In the genomic region with DNA sequence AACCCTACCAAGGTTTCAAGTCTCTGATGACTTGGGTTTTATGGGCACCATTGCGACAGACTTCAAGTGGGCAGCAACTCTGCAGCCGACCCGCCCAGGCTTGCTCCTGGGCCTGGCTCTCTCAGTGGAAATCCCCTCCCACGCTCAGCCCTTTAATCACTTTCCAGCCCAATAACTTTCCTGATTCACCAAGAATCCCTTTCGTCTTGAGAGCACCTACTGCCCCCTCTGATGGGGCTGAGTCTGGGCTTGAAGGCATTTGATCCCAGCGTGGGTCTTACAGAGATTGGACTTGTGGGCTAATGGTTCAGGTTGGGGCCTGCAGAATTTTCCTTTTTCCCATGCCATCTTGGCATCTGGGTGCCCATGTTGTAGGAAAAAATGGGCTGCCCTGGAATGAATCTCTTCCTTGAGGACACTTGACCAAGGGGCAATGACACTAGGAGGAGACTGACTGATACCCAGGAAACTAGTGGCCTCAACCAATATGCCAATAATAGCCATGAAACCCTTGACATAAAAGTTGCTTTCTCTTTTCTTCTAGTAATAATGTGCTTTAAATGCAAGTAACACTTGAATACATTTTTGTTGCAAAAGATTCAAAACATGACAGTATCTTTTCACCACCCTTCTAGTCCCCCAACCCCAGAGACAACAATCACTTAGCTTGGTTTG, we compare ENCODE assay signal across 16 cellular contexts. TPM values are rescaled to one million over a fixed set of nuclear protein-coding genes. Genes with fewer than 3 reads are reported as not detected.
DNase-seq lines count a peak whose midpoint lies in the region; ATAC-seq, FAIRE-seq and TF ChIP-seq lines count a peak whose summit lies in the region.
"Had no signal": no experiment of that assay in that cellular context is flagged by ENCODE, and none has a peak within 500 bp of the region (broad histone marks: within the 10 kb centered on the region; RNA-seq: fewer than 3 reads in every experiment).

No MANE protein-coding gene starts in this region.

- FAIRE-seq in keratinocyte (lab: Jason Lieb, UNC): peak; percentile 61

- TF ChIP-seq CTCF in GM13977 (IDR thresholded peaks at IDR 0.05; ENCODE audit: extremely low read depth, insufficient read depth, missing control alignments): no peak
- peak; percentile 29 for TF ChIP-seq CTCF in RWPE2 (IDR thresholded peaks at IDR 0.05; ENCODE audit: poor library complexity, severe bottlenecking)
- peak in 2 of 3 experiments; percentile 20 to 23 for TF ChIP-seq CTCF in keratinocyte (optimal IDR thresholded peaks at IDR 0.05 in 1 of 3, IDR thresholded peaks at IDR 0.05 in 1 of 3, conservative IDR thresholded peaks at IDR 0.05 in 1 of 3; ENCODE audit: extremely low read depth in 1 of 3, insufficient read depth in 2 of 3, low read length in 3 of 3)

- no peaks in the 10 kb centered on the region for H4K20me1 ChIP-seq in keratinocyte (ENCODE audit: control insufficient read depth, extremely low read depth, insufficient read depth, low read length)

- H3K4me1 Mint-ChIP-seq in activated T-cell treated with anti-CD3 and anti-CD28 coated beads, Interleukin-2, amount 50 U/mL, for 4 hours (ENCODE audit: low read depth): peaks cover 16% of the 10 kb centered on the region

- H3K4me3 Mint-ChIP-seq in activated T-cell treated with anti-CD3 and anti-CD28 coated beads, Interleukin-2, amount 50 U/mL, for 4 hours: no peak overlapping the region
- H3K4me3 Mint-ChIP-seq: activated T-cell treated with anti-CD3 and anti-CD28 coated beads, Interleukin-2, amount 50 U/mL, for 72 hours had no signal

- no peaks in the 10 kb centered on the region for H3K9me3 Mint-ChIP-seq in activated T-cell treated with anti-CD3 and anti-CD28 coated beads, Interleukin-2, amount 50 U/mL, for 4 hours
- H3K9me3 Mint-ChIP-seq: activated T-cell treated with anti-CD3 and anti-CD28 coated beads, Interleukin-2, amount 50 U/mL, for 72 hours had no signal

- H3K9me3 ChIP-seq in RWPE2 (ENCODE audit: severe bottlenecking): no peaks in the 10 kb centered on the region
- H3K9me3 ChIP-seq in keratinocyte (ENCODE audit: control insufficient read depth, low read depth, low read length): no peaks in the 10 kb centered on the region
- H3K9me3 ChIP-seq: ascending aorta, heart left ventricle, upper lobe of left lung had no signal

- H3K27me3 Mint-ChIP-seq in activated T-cell treated with anti-CD3 and anti-CD28 coated beads, Interleukin-2, amount 50 U/mL, for 4 hours (ENCODE audit: low read depth): peaks cover 36% of the 10 kb centered on the region

- H3K27me3 ChIP-seq in RWPE2 (ENCODE audit: insufficient read depth, poor library complexity, severe bottlenecking) (no peaks in the 10 kb centered on the region), keratinocyte (ENCODE audit: control insufficient read depth, extremely low read depth, insufficient read depth, low read length) (no peaks in the 10 kb centered on the region)
- H3K27me3 ChIP-seq: ascending aorta, upper lobe of left lung had no signal

- dilution Hi-C loops in keratinocyte (cut with MboI; ENCODE audit: extremely low pct_ligation_motif_present, low sequenced_read_pairs): no loop called here

- H3K4me3 ChIP-seq in RWPE2 (ENCODE audit: severe bottlenecking) (no peak overlapping the region), keratinocyte (ENCODE audit: control insufficient read depth in 2 of 3, extremely low read depth in 1 of 3, insufficient read depth in 2 of 3, low read depth in 1 of 3, low read length in 3 of 3) (peak overlapping the region in 1 of 3 experiments; percentile 26)
- H3K4me3 ChIP-seq: ascending aorta, heart left ventricle, upper lobe of left lung had no signal

- DNase-seq in A172 (ENCODE audit: low spot score) (peak; percentile 65), GM13977 (ENCODE audit: low spot score) (peak; percentile 52), RWPE2 (ENCODE audit: low spot score) (peak; percentile 88), keratinocyte (ENCODE audit: low read depth, low spot score) (no peak), NCI-H446 treated with DMSO at 0.1 percent for 48 hours (lab: John Stamatoyannopoulos, UW) (no peak), GM19238 (ENCODE audit: insufficient read length, low spot score) (no peak)
- no peak for DNase-seq in activated T-cell treated with anti-CD3 and anti-CD28 coated beads, Interleukin-2, amount 50 U/mL, for 4 hours
- DNase-seq: activated CD4-positive, CD25-positive, alpha-beta regulatory T cell treated with anti-CD3 and anti-CD28 coated beads, Interleukin-2, amount 50 U/mL, for 72 hours; activated T-cell treated with anti-CD3 and anti-CD28 coated beads, Interleukin-2, amount 50 U/mL, for 72 hours; DMS79 treated with DMSO at 0.1 percent for 48 hours; heart left ventricle; left ventricle myocardium superior; NCI-H2081 had no signal

- H3K36me3 ChIP-seq in RWPE2 (ENCODE audit: low read depth) (no peaks in the 10 kb centered on the region), keratinocyte (ENCODE audit: control insufficient read depth in 2 of 2, extremely low read depth in 1 of 2, insufficient read depth in 2 of 2, low read length in 2 of 2) (no peaks in the 10 kb centered on the region)
- H3K36me3 ChIP-seq: ascending aorta, heart left ventricle, upper lobe of left lung had no signal

- no peaks in the 10 kb centered on the region for H3K36me3 Mint-ChIP-seq in activated T-cell treated with anti-CD3 and anti-CD28 coated beads, Interleukin-2, amount 50 U/mL, for 4 hours (ENCODE audit: insufficient read depth)

- H3K27ac ChIP-seq in RWPE2 (ENCODE audit: poor library complexity, severe bottlenecking) (peak overlapping the region; percentile 83), keratinocyte (ENCODE audit: control insufficient read depth, insufficient read depth, low read length) (peak overlapping the region; percentile 88)
- H3K27ac ChIP-seq: heart left ventricle, upper lobe of left lung had no signal

- H3K79me2 ChIP-seq in keratinocyte (ENCODE audit: control insufficient read depth, insufficient read depth, low read length): no peaks in the 10 kb centered on the region

- H3K9me1 ChIP-seq in keratinocyte (ENCODE audit: control insufficient read depth, extremely low read depth, insufficient read depth, low read length): no peaks in the 10 kb centered on the region

- in situ Hi-C loops in GM13977 (cut with MboI; ENCODE audit: low pct_unique_long_range_greater_than_20kb, low sequenced_read_pairs, unreplicated experiment): no loop called here

- H3K4me2 ChIP-seq in keratinocyte (ENCODE audit: control insufficient read depth, extremely low read depth, insufficient read depth, low read depth, low read length): peak overlapping the region; percentile 74

- H3K9ac ChIP-seq in keratinocyte (ENCODE audit: control insufficient read depth, extremely low read depth, insufficient read depth, low read length): peak overlapping the region; percentile 68

- no peak overlapping the region for H2AFZ ChIP-seq in keratinocyte (ENCODE audit: control insufficient read depth, low read length)

- ATAC-seq in RWPE2 (ENCODE audit: low read depth): peak; percentile 53
- no peak for ATAC-seq in activated T-cell treated with anti-CD3 and anti-CD28 coated beads, Interleukin-2, amount 50 U/mL, for 4 hours
- no peak for ATAC-seq in HG03135 (IDR thresholded peaks at IDR 0.05; ENCODE audit: unreplicated experiment)
- ATAC-seq: activated T-cell treated with anti-CD3 and anti-CD28 coated beads, Interleukin-2, amount 50 U/mL, for 72 hours; heart left ventricle; left ventricle myocardium superior had no signal

- H3K4me1 ChIP-seq in RWPE2 (ENCODE audit: insufficient read depth, poor library complexity, severe bottlenecking) (peaks cover 38% of the 10 kb centered on the region), keratinocyte (ENCODE audit: control insufficient read depth, extremely low read depth, insufficient read depth, low read length) (peaks cover 59% of the 10 kb centered on the region)

RNA-seq across cellular contexts. Expression of a gene that starts 7.8 kb away (rescaled TPM):
- 96.2 and 133 TPM in 2 replicates for total RNA-seq in A172 (2014; rRNA removed; shearing (Covaris generic))
- polyA plus RNA-seq in keratinocyte: 47.0 to 104 TPM (median 48.2 TPM) in 3 replicates
- polyA plus RNA-seq in keratinocyte (2011; ENCODE audit: low read depth): 40.1 TPM
- polyA plus RNA-seq in keratinocyte (2011; cell fraction: cytosol; rRNA removed): 27.2 and 66.8 TPM in 2 replicates
- polyA plus RNA-seq in keratinocyte (2011; cell fraction: nucleus; rRNA removed): 42.1 and 67.8 TPM in 2 replicates
- polyA plus RNA-seq in keratinocyte (2012; ENCODE audit: low replicate concordance): 76.2 TPM in 2 replicates
- polyA minus RNA-seq in keratinocyte: 21.0 to 38.8 TPM (median 36.7 TPM) in 3 replicates
- 107 TPM for polyA minus RNA-seq in keratinocyte (2011; cell fraction: cytosol; rRNA and poly(A)+ RNA removed)
- polyA minus RNA-seq in keratinocyte (2011; cell fraction: nucleus; rRNA and poly(A)+ RNA removed): 38.2 and 54.1 TPM in 2 replicates
- total RNA-seq in activated T-cell treated with anti-CD3 and anti-CD28 coated beads, Interleukin-2, amount 50 U/mL, for 4 hours: 1 to 10 TPM; 1.4 to 4.1 (median 3.4) TPM

RNA-seq across cellular contexts. Expression of a gene that starts 30.1 kb away (rescaled TPM):
- 573 and 611 TPM in 2 replicates for total RNA-seq in A172 (2014; rRNA removed; shearing (Covaris generic))
- polyA plus RNA-seq in keratinocyte: 165 to 200 TPM (median 168 TPM) in 3 replicates
- 22.6 TPM for polyA plus RNA-seq in keratinocyte (2011; ENCODE audit: low read depth)
- 170 and 264 TPM in 2 replicates for polyA plus RNA-seq in keratinocyte (2011; cell fraction: cytosol; rRNA removed)
- 136 and 173 TPM in 2 replicates for polyA plus RNA-seq in keratinocyte (2011; cell fraction: nucleus; rRNA removed)
- 108 and 202 TPM in 2 replicates for polyA plus RNA-seq in keratinocyte (2012; ENCODE audit: low replicate concordance)
- polyA minus RNA-seq in keratinocyte: 136 to 283 TPM (median 152 TPM) in 3 replicates
- polyA minus RNA-seq in keratinocyte (2011; cell fraction: cytosol; rRNA and poly(A)+ RNA removed): 118 TPM
- 45.3 and 66.0 TPM in 2 replicates for polyA minus RNA-seq in keratinocyte (2011; cell fraction: nucleus; rRNA and poly(A)+ RNA removed)
- total RNA-seq in activated T-cell treated with anti-CD3 and anti-CD28 coated beads, Interleukin-2, amount 50 U/mL, for 4 hours: 10 to 100 TPM; 51.5 to 54.3 (median 52.4) TPM

RNA-seq across cellular contexts. Expression of a gene that starts 55.3 kb away (rescaled TPM):
- not detected in 2 replicates for total RNA-seq in A172 (2014; rRNA removed; shearing (Covaris generic))
- not detected in 3 replicates for polyA plus RNA-seq in keratinocyte
- not detected for polyA plus RNA-seq in keratinocyte (2011; ENCODE audit: low read depth)
- polyA plus RNA-seq in keratinocyte (2011; cell fraction: cytosol; rRNA removed): not detected in 2 replicates
- polyA plus RNA-seq in keratinocyte (2011; cell fraction: nucleus; rRNA removed): not detected in 2 replicates
- 0.86 and 1.4 TPM in 2 replicates for polyA plus RNA-seq in keratinocyte (2012; ENCODE audit: low replicate concordance)
- polyA minus RNA-seq in keratinocyte: 0.06 TPM in 1 of 3 replicates, not detected in the others
- polyA minus RNA-seq in keratinocyte (2011; cell fraction: cytosol; rRNA and poly(A)+ RNA removed): not detected
- 0.11 TPM in 1 of 2 replicates, not detected in the other for polyA minus RNA-seq in keratinocyte (2011; cell fraction: nucleus; rRNA and poly(A)+ RNA removed)
- total RNA-seq in activated T-cell treated with anti-CD3 and anti-CD28 coated beads, Interleukin-2, amount 50 U/mL, for 4 hours: not detected
- total RNA-seq: activated T-cell treated with anti-CD3 and anti-CD28 coated beads, Interleukin-2, amount 50 U/mL, for 72 hours; ascending aorta had no signal

Comparison
In these comparisons a context has a peak if more than half of its experiments do, and no peak if none do; other contexts are left out.
1. DNase-seq: peak in A172 (single experiment), GM13977 (single experiment) and RWPE2 (single experiment); none in keratinocyte (single experiment), activated T-cell treated with anti-CD3 and anti-CD28 coated beads, Interleukin-2, amount 50 U/mL, for 4 hours (single experiment), NCI-H446 treated with DMSO at 0.1 percent for 48 hours (single experiment) and GM19238 (single experiment).
2. RNA of a gene that starts 7.8 kb away (total RNA-seq): 96.2 to 133 TPM in A172; 1.4 to 4.1 TPM in activated T-cell treated with anti-CD3 and anti-CD28 coated beads, Interleukin-2, amount 50 U/mL, for 4 hours; every median in the first group is over 10 times any median in the second.
3. RNA of a gene that starts 30.1 kb away (total RNA-seq): 573 to 611 TPM in A172; 51.5 to 54.3 TPM in activated T-cell treated with anti-CD3 and anti-CD28 coated beads, Interleukin-2, amount 50 U/mL, for 4 hours; every median in the first group is over 10 times any median in the second.